1 cellular context compared by ENCODE assay signal in genomic region chr13:42836930-42837329, GRCh38.
TF ChIP-seq lines count a peak whose summit lies in the region.

No MANE protein-coding gene starts in this region.

TF ChIP-seq in HCT116, 20 proteins besides CTCF, POLR2A, EP300 and RAD21 (continued from another document):
- TF ChIP-seq POLR2AphosphoS5 (IDR thresholded peaks at IDR 0.05; ENCODE audit: low read depth, low read length) (no peak), MAX (IDR thresholded peaks at IDR 0.05) (no peak), TCF7L2 (IDR thresholded peaks at IDR 0.05; ENCODE audit: borderline replicate concordance, extremely low read depth, insufficient read depth, insufficient read length) (no peak), FOSL1 (IDR thresholded peaks at IDR 0.05; ENCODE audit: low read depth) (no peak), ZFX (IDR thresholded peaks at IDR 0.05) (no peak), JUND (IDR thresholded peaks at IDR 0.05) (no peak), SP1 (IDR thresholded peaks at IDR 0.05; ENCODE audit: low read depth) (no peak), CBX3 (IDR thresholded peaks at IDR 0.05; ENCODE audit: low read depth) (no peak), EZH2 (IDR thresholded peaks at IDR 0.05) (no peak), CEBPB (IDR thresholded peaks at IDR 0.05; ENCODE audit: low read depth) (no peak), EZH2phosphoT487 (IDR thresholded peaks at IDR 0.05; ENCODE audit: borderline replicate concordance) (no peak), SRF (IDR thresholded peaks at IDR 0.05; ENCODE audit: low read depth) (no peak)
